ENCODE assay signal across 27 cellular contexts in genomic region chr16:27025581-27025980, GRCh38. TPM values are rescaled to one million over a fixed set of nuclear protein-coding genes. Genes with fewer than 3 reads are reported as not detected.
"Had no signal": no experiment of that assay in that cellular context is flagged by ENCODE, and none has a peak within 500 bp of the region (broad histone marks: within the 10 kb centered on the region; RNA-seq: fewer than 3 reads in every experiment).

No MANE protein-coding gene starts in this region.

- DNase-seq: activated B cell treated with CpG ODN at 0.5 μM for 24 hours; activated CD4-positive, alpha-beta memory T cell treated with anti-CD3 and anti-CD28 coated beads, Interleukin-2, amount 10 ng/mL, durations not matched to agents 7 days and 5 days; activated CD4-positive, alpha-beta T cell treated with anti-CD3 and anti-CD28 coated beads for 36 hours; activated CD4-positive, alpha-beta T cell treated with anti-CD3 and anti-CD28 coated beads, Interleukin-2, amount 50 U/mL, for 1 hour; activated CD8-positive, alpha-beta memory T cell treated with anti-CD3 and anti-CD28 coated beads, Interleukin-2, amount 50 U/mL, for 4 hours; activated gamma-delta T cell treated with Interleukin-2 at 50 U/mL for 16 hours; activated naive CD4-positive, alpha-beta T cell treated with anti-CD3 and anti-CD28 coated beads, Interleukin-2, amount 10 ng/mL, durations not matched to agents 7 days and 5 days; activated naive CD8-positive, alpha-beta T cell treated with anti-CD3 and anti-CD28 coated beads, Interleukin-2, amount 10 ng/mL, durations not matched to agents 7 days and 5 days; activated T-cell treated with anti-CD3 and anti-CD28 coated beads, Interleukin-2, amount 50 U/mL, for 72 hours; adrenal gland; anterior cingulate cortex; cerebellar nuclear complex; MM.1S; NCI-H1105 treated with DMSO at 0.1 percent for 48 hours; NCI-H1436 treated with DMSO at 0.1 percent for 48 hours; NCI-H187; NCI-H2081; NCI-H446; NCI-H524; PC-3; SHP77 treated with DMSO at 0.1 percent for 48 hours; T-helper 17 cell; T-helper 9 cell had no signal

- H3K36me3 ChIP-seq: adrenal gland had no signal

- H3K9me3 ChIP-seq: adrenal gland had no signal

- H3K4me3 ChIP-seq: adrenal gland had no signal

- ATAC-seq: activated CD4-positive, alpha-beta T cell treated with anti-CD3 and anti-CD28 coated beads for 36 hours; activated T-cell treated with anti-CD3 and anti-CD28 coated beads, Interleukin-2, amount 50 U/mL, for 72 hours; PC-3; T-helper 17 cell had no signal

- H3K4me1 ChIP-seq: adrenal gland had no signal

- H3K27ac ChIP-seq: adrenal gland had no signal

- FAIRE-seq: colon, RCC 7860 had no signal

- H3K27me3 ChIP-seq: adrenal gland had no signal

RNA-seq across cellular contexts. Expression of gene C16orf82, which starts 41.1 kb away (rescaled TPM):
- total RNA-seq: activated B cell treated with CpG ODN at 0.5 μM for 24 hours; activated CD4-positive, alpha-beta memory T cell treated with anti-CD3 and anti-CD28 coated beads, Interleukin-2, amount 10 ng/mL, durations not matched to agents 7 days and 5 days; activated CD4-positive, alpha-beta T cell treated with anti-CD3 and anti-CD28 coated beads for 36 hours; activated naive CD8-positive, alpha-beta T cell treated with anti-CD3 and anti-CD28 coated beads, Interleukin-2, amount 10 ng/mL, durations not matched to agents 7 days and 5 days; activated T-cell treated with anti-CD3 and anti-CD28 coated beads, Interleukin-2, amount 50 U/mL, for 72 hours; activated T-helper 2 cell treated with anti-CD3 and anti-CD28 coated beads, Interferon-gamma antibody, Interleukin-2, Interleukin-4, amounts not matched to agents 10 μg/mL and 5 μg/mL and 100 μg/mL, durations not matched to agents 14 hours and 24 hours and 36 hours; adrenal gland; cardiac septum; PC-3; T-helper 17 cell had no signal
- polyA plus RNA-seq: adrenal gland had no signal
